Comparison of ENCODE assay signal across 6 cellular contexts in genomic region chrX:154174356-154174755, GRCh38. TPM values are rescaled to one million over a fixed set of nuclear protein-coding genes. Genes with fewer than 3 reads are reported as not detected.
"Had no signal": no experiment of that assay in that cellular context is flagged by ENCODE, and none has a peak within 500 bp of the region (broad histone marks: within the 10 kb centered on the region; RNA-seq: fewer than 3 reads in every experiment).

No MANE protein-coding gene starts in this region.

RNA-seq across cellular contexts. Expression of gene OPN1MW, which starts 8.0 kb away (rescaled TPM):
- total RNA-seq: HepG2, HT-29, HT1080, IMR-90, K562 had no signal
- polyA plus RNA-seq: HepG2, IgD-negative memory B cell, IMR-90, K562 had no signal

RNA-seq across cellular contexts. Expression of gene OPN1LW, which starts 30.3 kb away (rescaled TPM):
- total RNA-seq: HepG2, HT-29, HT1080, IMR-90, K562 had no signal
- polyA plus RNA-seq: HepG2, IgD-negative memory B cell, IMR-90 had no signal

RNA-seq across cellular contexts. Expression of gene OPN1MW2, which starts 45.2 kb away (rescaled TPM):
- total RNA-seq: HepG2, HT-29, HT1080, IMR-90, K562 had no signal
- polyA plus RNA-seq: HepG2, IgD-negative memory B cell, IMR-90 had no signal
